10 cellular contexts compared by ENCODE assay signal in the genomic region with DNA sequence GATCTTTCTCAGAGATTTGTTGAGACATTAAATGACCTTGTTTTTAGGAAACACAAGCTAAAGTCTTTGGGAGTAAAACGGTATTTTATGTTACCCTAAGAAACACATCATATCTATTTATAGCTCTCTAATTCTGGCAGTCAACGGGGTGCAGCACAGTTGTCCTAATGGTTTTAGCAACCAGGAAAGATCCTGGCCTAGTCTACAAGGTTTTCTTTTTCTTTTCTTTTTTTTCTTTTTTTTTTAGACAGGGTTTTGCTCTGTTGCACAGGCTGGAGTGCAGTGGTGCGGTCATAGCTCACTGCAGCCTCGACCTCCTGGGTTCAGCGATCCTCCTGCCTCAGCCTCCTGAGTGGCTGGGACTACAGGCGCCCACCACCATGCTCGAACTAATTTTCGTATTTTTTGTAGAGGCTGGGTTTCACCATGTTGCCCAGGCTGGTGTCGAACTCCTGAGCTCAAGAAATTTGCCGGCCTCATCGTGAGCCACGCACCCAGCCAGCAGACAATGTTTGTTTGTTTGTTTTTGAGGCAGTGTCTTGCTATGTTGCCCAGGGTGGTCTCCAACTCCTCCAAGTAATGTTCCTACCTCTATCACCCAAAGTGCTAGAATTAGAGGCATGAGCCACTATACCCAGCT. TPM values are rescaled to one million over a fixed set of nuclear protein-coding genes. Genes with fewer than 3 reads are reported as not detected.
DNase-seq lines count a peak whose midpoint lies in the region; ATAC-seq and TF ChIP-seq lines count a peak whose summit lies in the region.
"Had no signal": no experiment of that assay in that cellular context is flagged by ENCODE, and none has a peak within 500 bp of the region (broad histone marks: within the 10 kb centered on the region; RNA-seq: fewer than 3 reads in every experiment).

No MANE protein-coding gene starts in this region.

- DNase-seq in caudate nucleus (lab: John Stamatoyannopoulos, UW) (peak in 1 of 61 donors; percentile 56), left lung (peak in 1 of 2 donors; percentile 41), thyroid gland (no peak), GOT3 (lab: John Stamatoyannopoulos, UW) (no peak)
- DNase-seq: H9; NCI-H1105 treated with DMSO at 0.1 percent for 48 hours; stimulated activated CD4-positive, alpha-beta T cell treated with anti-CD3 and anti-CD28 coated beads, Interleukin-15, amount 100 ng/mL, for 24 hours; WERI-Rb-1 had no signal

- H3K27me3 ChIP-seq in left lung (no peaks in the 10 kb centered on the region), thyroid gland (no peaks in the 10 kb centered on the region)

- TF ChIP-seq POLR2A in thyroid gland (IDR thresholded peaks at IDR 0.05), result no peak

- intact Hi-C loops in left lung (cut with DNase I), result no loop called here
- intact Hi-C loops in thyroid gland (cut with DNase I), result no loop called here

- 82 to 88% methylated on average over 12 of the region's 12 CpGs for WGBS in thyroid gland, 2 donors

- H3K4me1 ChIP-seq in left lung, result peaks cover 0 to 22% of the 10 kb centered on the region in 2 donors
- peaks cover 0 to 15% of the 10 kb centered on the region in 2 donors for H3K4me1 ChIP-seq in thyroid gland

- H3K4me3 ChIP-seq in left lung (peak overlapping the region; percentile 43 to 46), thyroid gland (replicated peaks in 1 of 3) (no peak overlapping the region)

- H3K27ac ChIP-seq in caudate nucleus (ENCODE audit: low read depth, low read length) (peak overlapping the region; percentile 58), left lung (peak overlapping the region; percentile 86 to 92), thyroid gland (peak overlapping the region; percentile 93 to 94 (median 94))
- H3K27ac ChIP-seq: WERI-Rb-1 had no signal

- TF ChIP-seq CTCF in left lung (IDR thresholded peaks at IDR 0.05) (no peak), thyroid gland (IDR thresholded peaks at IDR 0.05) (no peak)

- H3K9me3 ChIP-seq in left lung (no peaks in the 10 kb centered on the region), thyroid gland (no peaks in the 10 kb centered on the region)

- ATAC-seq in left lung, result no peak
- ATAC-seq in HG03378 (IDR thresholded peaks at IDR 0.05; ENCODE audit: unreplicated experiment), result no peak
- no peak for ATAC-seq in HG03025 (IDR thresholded peaks at IDR 0.05; ENCODE audit: low FRiP score, unreplicated experiment)

- H3K36me3 ChIP-seq in left lung, result peaks cover 0 to 46% of the 10 kb centered on the region in 2 donors
- H3K36me3 ChIP-seq in thyroid gland, result peaks cover 7 to 26% of the 10 kb centered on the region in 2 donors

RNA-seq across cellular contexts. Expression of a gene that starts 0.8 kb away (rescaled TPM):
- total RNA-seq in left lung (10 to 100 TPM; 47.1 to 64.9 TPM), thyroid gland (10 to 100 TPM in 3 of 4 donors, 1 to 10 TPM in 1; 8.0 to 36.7 (median 21.2) TPM)
- total RNA-seq: H9 had no signal

RNA-seq across cellular contexts. Expression of a gene that starts 13.1 kb away (rescaled TPM):
- total RNA-seq in left lung (100 to 1,000 TPM; 688 to 720 TPM), thyroid gland (100 to 1,000 TPM; 153 to 179 (median 166) TPM)

RNA-seq across cellular contexts. Expression of a gene that starts 37.7 kb away (rescaled TPM):
- total RNA-seq in left lung (100 to 1,000 TPM; 116 to 130 TPM), thyroid gland (100 to 1,000 TPM in 2 of 4 donors, 10 to 100 TPM in 2; 57.2 to 143 (median 104) TPM)

RNA-seq across cellular contexts. Expression of a gene that starts 38.3 kb away (rescaled TPM):
- total RNA-seq in left lung (10 to 100 TPM; 43.7 to 51.7 TPM), thyroid gland (100 to 1,000 TPM in 1 of 4 donors, 10 to 100 TPM in 3; 53.7 to 101 (median 76.9) TPM)

RNA-seq across cellular contexts. Expression of a gene that starts 42.1 kb away (rescaled TPM):
- not detected for total RNA-seq in left lung
- not detected for total RNA-seq in thyroid gland
- total RNA-seq: H9 had no signal

Comparison
In these comparisons a context has a peak if more than half of its experiments do, and no peak if none do; other contexts are left out.
1. H3K4me3 ChIP-seq: peak in left lung (2 of 2); none in thyroid gland (0 of 3).
2. Peak in every context shown above with its lines, with median percentiles within 50 percentile points of each other: H3K27ac ChIP-seq.